In genomic region chr16:11635679-11636171, GRCh38 we compare ENCODE assay signal across 1 cellular context.
TF ChIP-seq lines count a peak whose summit lies in the region.

No MANE protein-coding gene starts in this region.

TF ChIP-seq in IMR-90, 13 proteins besides CTCF, POLR2A, EP300 and RAD21:
- TF ChIP-seq USF2 (IDR thresholded peaks at IDR 0.05; ENCODE audit: low read depth, low read length): no peak
- TF ChIP-seq MXI1 (IDR thresholded peaks at IDR 0.05; ENCODE audit: borderline replicate concordance, low read depth, low read length): no peak
- no peak for TF ChIP-seq CHD1 (IDR thresholded peaks at IDR 0.05; ENCODE audit: low read depth, low read length)
- no peak for TF ChIP-seq RFX5 (IDR thresholded peaks at IDR 0.05; ENCODE audit: low read depth, low read length)
- no peak for TF ChIP-seq MAFK (IDR thresholded peaks at IDR 0.05; ENCODE audit: low read depth, low read length)
- no peak for TF ChIP-seq CEBPB (IDR thresholded peaks at IDR 0.05; ENCODE audit: low read depth, low read length)
- no peak for TF ChIP-seq RCOR1 (IDR thresholded peaks at IDR 0.05; ENCODE audit: insufficient replicate concordance, low read length)
- TF ChIP-seq MAZ (IDR thresholded peaks at IDR 0.05; ENCODE audit: borderline replicate concordance, low read depth, low read length): no peak
- no peak for TF ChIP-seq NFE2L2 (IDR thresholded peaks at IDR 0.05; ENCODE audit: low read depth, low read length)
- no peak for TF ChIP-seq ELK1 (IDR thresholded peaks at IDR 0.05; ENCODE audit: borderline replicate concordance, low read depth, low read length)
- TF ChIP-seq SMC3 (IDR thresholded peaks at IDR 0.05; ENCODE audit: low read depth, low read length): no peak
- TF ChIP-seq FOS (IDR thresholded peaks at IDR 0.05; ENCODE audit: low read depth, low read length): no peak
- no peak for TF ChIP-seq BHLHE40 (IDR thresholded peaks at IDR 0.05; ENCODE audit: low read depth, low read length)
